ENCODE assay signal across 8 cellular contexts in the genomic region with DNA sequence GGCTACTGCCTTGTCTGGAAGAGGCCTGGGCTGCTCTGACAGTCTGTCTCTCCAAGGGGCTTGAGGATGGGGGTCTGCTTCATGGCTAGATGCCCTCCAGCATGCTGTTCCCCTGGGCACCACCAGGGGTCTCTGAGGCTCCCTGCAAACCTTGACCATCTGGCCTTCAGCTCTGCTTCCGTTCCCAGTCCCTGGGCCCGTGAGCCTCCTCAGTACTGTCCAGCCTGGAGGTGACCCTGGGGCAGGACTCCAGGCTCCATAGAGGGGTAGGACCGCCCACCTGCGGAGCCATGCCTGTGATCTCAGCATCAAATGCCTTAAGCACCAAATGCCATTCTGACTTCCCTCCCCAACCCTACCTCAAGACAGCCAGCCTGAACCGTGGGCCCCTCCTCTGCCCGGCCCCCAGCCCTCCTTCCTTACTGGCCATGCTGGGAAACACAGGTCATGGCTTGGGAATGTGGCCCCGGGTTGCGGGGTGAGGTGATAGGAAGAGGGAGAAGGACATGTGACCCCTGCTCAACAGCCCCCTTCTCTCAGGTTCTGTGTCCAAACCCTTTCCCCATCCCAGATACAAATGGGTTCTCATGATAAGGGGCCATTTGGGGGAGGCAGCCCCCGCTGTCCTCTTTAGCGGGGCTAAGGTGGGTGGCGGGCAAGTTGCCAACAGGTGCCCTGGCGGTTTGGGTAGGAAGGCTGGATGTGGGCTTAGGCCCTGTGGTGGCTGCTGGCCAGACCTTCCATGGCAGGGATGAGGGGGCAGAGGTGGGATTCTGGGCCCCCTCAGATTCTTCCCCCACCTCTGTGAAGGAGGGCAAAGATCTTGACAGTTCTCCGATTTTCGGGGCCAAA. TPM values are rescaled to one million over a fixed set of nuclear protein-coding genes. Genes with fewer than 3 reads are reported as not detected.
DNase-seq lines count a peak whose midpoint lies in the region; ATAC-seq and TF ChIP-seq lines count a peak whose summit lies in the region.

No MANE protein-coding gene starts in this region.

- peaks cover 4% of the 10 kb centered on the region for H4K20me1 ChIP-seq in smooth muscle cell (ENCODE audit: low read depth)

- POLR2A ChIA-PET in AG04450 (lab: Yijun Ruan, JAX) = interaction anchor here (1.0 to 1.5 kb wide), 5 partner anchors 27 to 61 kb away, joined by 3 to 9 read pairs (median 3); a partner anchor contains a TSS

- H3K27ac ChIP-seq in AG04450 (ENCODE audit: low read depth, low read length) (peak overlapping the region; percentile 70), iPS-18a (ENCODE audit: low read length) (no peak overlapping the region), smooth muscle cell (ENCODE audit: low read depth) (no peak overlapping the region)

- H3K36me3 Mint-ChIP-seq in activated T-helper 17 cell treated with anti-CD3 and anti-CD28 coated beads, Interleukin-2, amount 50 U/mL, for 72 hours (ENCODE audit: low read depth) = no peaks in the 10 kb centered on the region

- CTCF ChIA-PET in AG04450 (lab: Charles Lee) = interaction anchor here (0.5 to 3.4 kb wide), 26 partner anchors 9 to 193 kb away, joined by 3 to 27 read pairs (median 5); a partner anchor contains a TSS

- peak; percentile 95 for TF ChIP-seq CTCF in AG04450 (IDR thresholded peaks at IDR 0.05; ENCODE audit: low read depth, low read length)
- TF ChIP-seq CTCF in smooth muscle cell (IDR thresholded peaks at IDR 0.05; ENCODE audit: borderline replicate concordance, insufficient read depth, poor library complexity, severe bottlenecking) = peak; percentile 83

- H3K36me3 ChIP-seq in iPS-18a (ENCODE audit: control insufficient read depth, low read depth, low read length) (no peaks in the 10 kb centered on the region), smooth muscle cell (ENCODE audit: low read depth) (no peaks in the 10 kb centered on the region)

- peaks cover 3% of the 10 kb centered on the region for H3K4me1 Mint-ChIP-seq in activated T-helper 17 cell treated with anti-CD3 and anti-CD28 coated beads, Interleukin-2, amount 50 U/mL, for 72 hours

- H3K4me3 ChIP-seq in AG04450 (ENCODE audit: low read depth, low read length) = no peak overlapping the region
- peak overlapping the region; percentile 32 for H3K4me3 ChIP-seq in iPS-18a (ENCODE audit: low read length)
- H3K4me3 ChIP-seq in smooth muscle cell = no peak overlapping the region

- no peaks in the 10 kb centered on the region for H3K9me3 Mint-ChIP-seq in activated T-helper 17 cell treated with anti-CD3 and anti-CD28 coated beads, Interleukin-2, amount 50 U/mL, for 72 hours

- H3K79me2 ChIP-seq in smooth muscle cell (ENCODE audit: low read depth) = no peaks in the 10 kb centered on the region

- H3K4me2 ChIP-seq in smooth muscle cell = peak overlapping the region; percentile 80

- H3K9me3 ChIP-seq in AG04450 (ENCODE audit: control insufficient read depth, insufficient read depth, low read length) = no peaks in the 10 kb centered on the region
- H3K9me3 ChIP-seq in iPS-18a (ENCODE audit: control insufficient read depth, low read depth, low read length) = no peaks in the 10 kb centered on the region
- H3K9me3 ChIP-seq in smooth muscle cell (replicated peaks; ENCODE audit: low read depth) = no peaks in the 10 kb centered on the region

- H2AFZ ChIP-seq in smooth muscle cell (ENCODE audit: low read depth) = no peak overlapping the region

- H3K27me3 ChIP-seq in AG04450 (ENCODE audit: control insufficient read depth, insufficient read depth, low read length) (no peaks in the 10 kb centered on the region), iPS-18a (ENCODE audit: control insufficient read depth, insufficient read depth, low read length) (no peaks in the 10 kb centered on the region), smooth muscle cell (ENCODE audit: low read depth) (no peaks in the 10 kb centered on the region)

- 47% methylated on average over 14 of the region's 14 CpGs for WGBS in smooth muscle cell (ENCODE audit: low lambda C conversion rate)

- peaks cover under 1% of the 10 kb centered on the region for H3F3A ChIP-seq in smooth muscle cell (ENCODE audit: low read depth)

- no peaks in the 10 kb centered on the region for H3K27me3 Mint-ChIP-seq in activated T-helper 17 cell treated with anti-CD3 and anti-CD28 coated beads, Interleukin-2, amount 50 U/mL, for 72 hours

- DNase-seq in AG04450 (ENCODE audit: low read depth, low spot score) = no peak
- DNase-seq in RPMI8226 = peak; percentile 39
- peak; percentile 79 for DNase-seq in astrocyte of the hippocampus (ENCODE audit: low read depth, low spot score)
- peak; percentile 35 for DNase-seq in smooth muscle cell (lab: John Stamatoyannopoulos, UW; ENCODE audit: unreplicated experiment)

- peaks cover 27% of the 10 kb centered on the region for H3K4me1 ChIP-seq in iPS-18a (ENCODE audit: control insufficient read depth, low read depth, low read length)
- peaks cover 20% of the 10 kb centered on the region for H3K4me1 ChIP-seq in smooth muscle cell (ENCODE audit: low read depth)

- H3K9ac ChIP-seq in iPS-18a (ENCODE audit: low read length) (no peak overlapping the region), smooth muscle cell (ENCODE audit: low read depth) (no peak overlapping the region)

- ATAC-seq in GM18502 (IDR thresholded peaks at IDR 0.05; ENCODE audit: poor library complexity, unreplicated experiment) (peak; percentile 78), HG03196 (IDR thresholded peaks at IDR 0.05; ENCODE audit: unreplicated experiment) (peak; percentile 64)
- ATAC-seq in activated T-helper 17 cell treated with anti-CD3 and anti-CD28 coated beads, Interleukin-2, amount 50 U/mL, for 72 hours (replicated peaks) = no peak

- H3K4me3 Mint-ChIP-seq in activated T-helper 17 cell treated with anti-CD3 and anti-CD28 coated beads, Interleukin-2, amount 50 U/mL, for 72 hours = no peak overlapping the region

- no peak overlapping the region for H3K27ac Mint-ChIP-seq in activated T-helper 17 cell treated with anti-CD3 and anti-CD28 coated beads, Interleukin-2, amount 50 U/mL, for 72 hours

RNA-seq across cellular contexts. Expression of a gene that starts 25.0 kb away (rescaled TPM):
- polyA plus RNA-seq in AG04450 (2011; rRNA removed) = 28.0 and 32.8 TPM in 2 replicates
- 24.5 and 38.3 TPM in 2 replicates for polyA minus RNA-seq in AG04450 (2011; rRNA and poly(A)+ RNA removed)
- total RNA-seq in smooth muscle cell = 14.9 and 38.8 TPM in 2 replicates
- polyA plus RNA-seq in smooth muscle cell = 37.8 and 40.5 TPM in 2 replicates
- 1 to 10 TPM in 1 of 2 donors, under 1 TPM in 1; 0.79 to 1.7 TPM for total RNA-seq in activated T-helper 17 cell treated with anti-CD3 and anti-CD28 coated beads, Interleukin-2, amount 50 U/mL, for 72 hours

RNA-seq across cellular contexts. Expression of a gene that starts 39.0 kb away (rescaled TPM):
- polyA plus RNA-seq in AG04450 (2011; rRNA removed) (90.1 and 97.7 TPM in 2 replicates), smooth muscle cell (77.8 and 81.7 TPM in 2 replicates)
- polyA minus RNA-seq in AG04450 (2011; rRNA and poly(A)+ RNA removed) = 90.6 and 98.6 TPM in 2 replicates
- 52.2 and 59.3 TPM in 2 replicates for total RNA-seq in smooth muscle cell
- total RNA-seq in activated T-helper 17 cell treated with anti-CD3 and anti-CD28 coated beads, Interleukin-2, amount 50 U/mL, for 72 hours = 10 to 100 TPM; 31.7 to 36.3 TPM

RNA-seq across cellular contexts. Expression of a gene that starts 41.5 kb away (rescaled TPM):
- polyA plus RNA-seq in AG04450 (2011; rRNA removed) = 19.8 and 24.9 TPM in 2 replicates
- 40.7 and 49.5 TPM in 2 replicates for polyA minus RNA-seq in AG04450 (2011; rRNA and poly(A)+ RNA removed)
- total RNA-seq in smooth muscle cell = 103 and 127 TPM in 2 replicates
- 106 and 109 TPM in 2 replicates for polyA plus RNA-seq in smooth muscle cell
- not detected for total RNA-seq in activated T-helper 17 cell treated with anti-CD3 and anti-CD28 coated beads, Interleukin-2, amount 50 U/mL, for 72 hours

RNA-seq across cellular contexts. Expression of a gene that starts 54.6 kb away (rescaled TPM):
- polyA plus RNA-seq in AG04450 (2011; rRNA removed) = not detected in 2 replicates
- polyA minus RNA-seq in AG04450 (2011; rRNA and poly(A)+ RNA removed) = not detected in 2 replicates
- total RNA-seq in smooth muscle cell = 0.49 TPM in 1 of 2 replicates, not detected in the other
- polyA plus RNA-seq in smooth muscle cell = 0.32 and 1.7 TPM in 2 replicates
- total RNA-seq in activated T-helper 17 cell treated with anti-CD3 and anti-CD28 coated beads, Interleukin-2, amount 50 U/mL, for 72 hours = under 1 TPM in 1 of 2 donors, not detected in 1; 0.56 TPM

Comparison
In these comparisons a context has a peak if more than half of its experiments do, and no peak if none do; other contexts are left out.
1. RNA of a gene that starts 41.5 kb away (total RNA-seq): 103 to 127 TPM in smooth muscle cell; not detected in activated T-helper 17 cell treated with anti-CD3 and anti-CD28 coated beads, Interleukin-2, amount 50 U/mL, for 72 hours; every median in the first group is over 10 times any median in the second.